In genomic region chr1:25569599-25570458, GRCh38 we compare ENCODE assay signal across 10 cellular contexts. TPM values are rescaled to one million over a fixed set of nuclear protein-coding genes. Genes with fewer than 3 reads are reported as not detected.
DNase-seq lines count a peak whose midpoint lies in the region; ATAC-seq and TF ChIP-seq lines count a peak whose summit lies in the region.
"Had no signal": no experiment of that assay in that cellular context is flagged by ENCODE, and none has a peak within 500 bp of the region (broad histone marks: within the 10 kb centered on the region; RNA-seq: fewer than 3 reads in every experiment).

No MANE protein-coding gene starts in this region.

- H3K4me3 ChIP-seq in BLaER1 treated with 17β-estradiol and CSF1 and Interleukin-3, amounts not matched to agents 10 nM and 100 nM = no peak overlapping the region
- H3K4me3 ChIP-seq in IMR-90 (ENCODE audit: insufficient read depth, low read depth, low read length) = no peak overlapping the region
- H3K4me3 ChIP-seq in mucosa of descending colon = no peak overlapping the region
- H3K4me3 ChIP-seq in H7 (ENCODE audit: insufficient read depth, low read depth, low read length) = no peak overlapping the region
- no peak overlapping the region for H3K4me3 ChIP-seq in aorta (ENCODE audit: low read length in 2 of 2)

- H3K79me1 ChIP-seq in IMR-90 (ENCODE audit: low read depth in 1 of 2, low read length in 2 of 2) = peaks cover 0 to 9% of the 10 kb centered on the region in 2 experiments; a peak in 2 of 4 replicates

- no peak overlapping the region for H3K9ac ChIP-seq in BLaER1 treated with 17β-estradiol and CSF1 and Interleukin-3, amounts not matched to agents 10 nM and 100 nM
- H3K9ac ChIP-seq in IMR-90 (ENCODE audit: low read depth, low read length) = no peak overlapping the region

- peak overlapping the region in 7 of 11 experiments; percentile 9 to 69 (median 44); a peak in 6 of 22 replicates for H3K4me2 ChIP-seq in BLaER1 treated with 17β-estradiol and CSF1 and Interleukin-3, amounts not matched to agents 10 nM and 100 nM
- no peak overlapping the region for H3K4me2 ChIP-seq in IMR-90 (ENCODE audit: low read depth, low read length)

- H3K36me3 Mint-ChIP-seq in brain = no peaks in the 10 kb centered on the region

- peak overlapping the region; percentile 83 for H2BK20ac ChIP-seq in IMR-90 (ENCODE audit: low read depth, low read length)

- H2AFZ ChIP-seq in IMR-90 (replicated peaks; ENCODE audit: low read length, poor library complexity) = no peak overlapping the region

- peak overlapping the region; percentile 60 for H4K5ac ChIP-seq in IMR-90 (ENCODE audit: low read depth, low read length)

- no peaks in the 10 kb centered on the region for H3K36me3 ChIP-seq in BLaER1 treated with 17β-estradiol and CSF1 and Interleukin-3, amounts not matched to agents 10 nM and 100 nM
- H3K36me3 ChIP-seq in IMR-90 (ENCODE audit: control insufficient read depth, insufficient read depth, low read length) (peaks cover under 1% of the 10 kb centered on the region; the same call in 1 of the 2 replicates), mucosa of descending colon (ENCODE audit: low read depth) (no peaks in the 10 kb centered on the region), H7 (replicated peaks; ENCODE audit: control insufficient read depth, insufficient read depth, low read length) (no peaks in the 10 kb centered on the region), aorta (ENCODE audit: control insufficient read depth in 1 of 2, insufficient read depth in 2 of 2, low read length in 1 of 2) (no peaks in the 10 kb centered on the region)

- POLR2A ChIA-PET in IMR-90 (lab: Charles Lee; ENCODE audit: unreplicated experiment) = no interaction called here

- no peaks in the 10 kb centered on the region for H3K27me3 ChIP-seq in BLaER1 treated with 17β-estradiol and CSF1 and Interleukin-3, amounts not matched to agents 10 nM and 100 nM
- H3K27me3 ChIP-seq in IMR-90 (ENCODE audit: control insufficient read depth, insufficient read depth, low read length) (no peaks in the 10 kb centered on the region), H7 (ENCODE audit: control insufficient read depth, insufficient read depth, low read length) (no peaks in the 10 kb centered on the region), aorta (ENCODE audit: control insufficient read depth in 1 of 2, insufficient read depth in 2 of 2, low read length in 1 of 2) (no peaks in the 10 kb centered on the region)

- peak overlapping the region; percentile 99 for H2AK5ac ChIP-seq in IMR-90 (ENCODE audit: low read depth, low read length)

- peak overlapping the region; percentile 84 for H4K91ac ChIP-seq in IMR-90 (ENCODE audit: insufficient read depth, low read depth, low read length)

- H2BK120ac ChIP-seq in IMR-90 (ENCODE audit: low read depth, low read length) = peak overlapping the region; percentile 91; the same call in 1 of the 2 replicates

- H3K9me1 ChIP-seq in IMR-90 (ENCODE audit: insufficient read depth, low read length) = peaks cover 14% of the 10 kb centered on the region

- dilution Hi-C loops in IMR-90 (cut with HindIII; ENCODE audit: low sequenced_read_pairs, unreplicated experiment) = no loop called here

- H3K9me3 Mint-ChIP-seq in brain = peaks cover 0 to 8% (median 0%) of the 10 kb centered on the region in 5 experiments

- H2AK9ac ChIP-seq in IMR-90 (replicated peaks; ENCODE audit: low read depth, low read length, poor library complexity) = peak overlapping the region; percentile 50

- H3K56ac ChIP-seq in IMR-90 (ENCODE audit: extremely low read depth, insufficient read depth, low read length) = no peak overlapping the region

- 92% methylated on average over 6 of the region's 18 CpGs; no CpG with 5 or more reads in 1 of the 2 experiments for WGBS in IMR-90 (ENCODE audit: extremely low coverage in 2 of 2, insufficient read length in 1 of 2), 2 experiments
- WGBS in aorta, 2 donors = 89 to 90% methylated on average over 18 of the region's 18 CpGs

- peak overlapping the region; percentile 82 for H3K14ac ChIP-seq in IMR-90 (replicated peaks; ENCODE audit: low read depth, low read length)

- H3K27me3 Mint-ChIP-seq in brain = peaks cover 3% of the 10 kb centered on the region

- BruUV-seq in IMR-90 (replicated peaks; lab: Mats Ljungman, UMichigan) = no TSS peak

- no peak for TF ChIP-seq POLR2A in IMR-90 (IDR thresholded peaks at IDR 0.05; ENCODE audit: low read depth, low read length)

- no peak overlapping the region for H3K4me3 Mint-ChIP-seq in brain

- no peak overlapping the region for H3K23ac ChIP-seq in IMR-90 (ENCODE audit: low read depth, low read length)

- H4K8ac ChIP-seq in IMR-90 (ENCODE audit: low read depth in 2 of 2, low read length in 2 of 2) = peak overlapping the region; percentile 81 to 86; a peak in 3 of 4 replicates

- peak overlapping the region; percentile 87; the same call in 2 of the 3 replicates for H2BK15ac ChIP-seq in IMR-90 (ENCODE audit: low read depth, low read length)

- H3K9me3 ChIP-seq in BLaER1 treated with 17β-estradiol and CSF1 and Interleukin-3, amounts not matched to agents 10 nM and 100 nM (replicated peaks in 1 of 11) = no peaks in the 10 kb centered on the region
- H3K9me3 ChIP-seq in IMR-90 (ENCODE audit: control insufficient read depth, insufficient read depth, low read length) (no peaks in the 10 kb centered on the region), mucosa of descending colon (no peaks in the 10 kb centered on the region), aorta (ENCODE audit: control insufficient read depth, low read length) (no peaks in the 10 kb centered on the region)

- in situ Hi-C loops in IMR-90 (cut with MboI; ENCODE audit: low sequenced_read_pairs) = no loop called here

- H3K18ac ChIP-seq in IMR-90 (ENCODE audit: low read depth, low read length) = peak overlapping the region; percentile 77

- peak overlapping the region; percentile 95 for H3K4ac ChIP-seq in IMR-90 (ENCODE audit: low read depth, low read length)

- H3K4me1 Mint-ChIP-seq in brain = peaks cover 73% of the 10 kb centered on the region

- intact Hi-C loops in IMR-90 (cut with micrococcal nuclease) = no loop called here
- intact Hi-C loops in mucosa of descending colon (cut with DNase I, micrococcal nuclease) = no loop called here
- intact Hi-C loops in aorta (cut with DNase I) = no loop called here

- ATAC-seq in IMR-90 (ENCODE audit: low read depth) (no peak), mucosa of descending colon (peak; percentile 7), aorta (ENCODE audit: low FRiP score) (no peak)

- TF ChIP-seq CTCF in IMR-90 (conservative IDR thresholded peaks at IDR 0.05; ENCODE audit: low read depth, low read length) (no peak), brain (conservative IDR thresholded peaks at IDR 0.05) (no peak), mucosa of descending colon (IDR thresholded peaks at IDR 0.05) (no peak)

- H3K27ac ChIP-seq in BLaER1 treated with 17β-estradiol and CSF1 and Interleukin-3, amounts not matched to agents 10 nM and 100 nM = no peak overlapping the region
- H3K27ac ChIP-seq in IMR-90 (ENCODE audit: insufficient read depth, low read length) (peak overlapping the region; percentile 74; the same call in 1 of the 2 replicates), aorta (ENCODE audit: low read depth in 1 of 2, low read length in 2 of 2) (peak overlapping the region in 1 of 2 donors; percentile 54)

- DNase-seq in IMR-90 = no peak
- DNase-seq in mucosa of descending colon = no peak
- DNase-seq in activated CD4-positive, alpha-beta T cell treated with anti-CD3 and anti-CD28 coated beads for 1 hour = no peak
- no peak for DNase-seq in H7
- DNase-seq in NCI-H128 (lab: John Stamatoyannopoulos, UW; ENCODE audit: unreplicated experiment) = no peak
- DNase-seq in aorta = no peak
- DNase-seq: activated CD4-positive, alpha-beta T cell treated with anti-CD3 and anti-CD28 coated beads, Interleukin-2, amount 50 U/mL, for 1 hour; SIG-M5 had no signal

- CTCF ChIA-PET in IMR-90 (lab: Yijun Ruan, JAX) = no interaction called here

- H2BK5ac ChIP-seq in IMR-90 (ENCODE audit: low read depth, low read length, poor library complexity, severe bottlenecking) = peak overlapping the region; percentile 83

- H3K27ac Mint-ChIP-seq in brain = peak overlapping the region; percentile 38 to 88 (median 72)

- H3K4me1 ChIP-seq in BLaER1 treated with 17β-estradiol and CSF1 and Interleukin-3, amounts not matched to agents 10 nM and 100 nM = peaks cover 19 to 54% (median 47%) of the 10 kb centered on the region in 10 experiments
- H3K4me1 ChIP-seq in IMR-90 (ENCODE audit: control insufficient read depth, insufficient read depth, low read length) (peaks cover 41% of the 10 kb centered on the region), mucosa of descending colon (ENCODE audit: low read depth) (peaks cover 8% of the 10 kb centered on the region), aorta (ENCODE audit: control insufficient read depth in 1 of 2, insufficient read depth in 2 of 2, low read length in 2 of 2) (peaks cover 0 to 1% of the 10 kb centered on the region in 2 donors)

- no peak for TF ChIP-seq RAD21 in IMR-90 (IDR thresholded peaks at IDR 0.05; ENCODE audit: low read length)

- peaks cover 0 to 26% (median 0%) of the 10 kb centered on the region in 11 experiments; a peak in 4 of 22 replicates for H4K20me1 ChIP-seq in BLaER1 treated with 17β-estradiol and CSF1 and Interleukin-3, amounts not matched to agents 10 nM and 100 nM
- H4K20me1 ChIP-seq in IMR-90 (ENCODE audit: insufficient read depth, low read length) = no peaks in the 10 kb centered on the region

TF ChIP-seq in IMR-90, 13 proteins besides CTCF, POLR2A, EP300 and RAD21 (continues in another document):
- TF ChIP-seq RCOR1 (IDR thresholded peaks at IDR 0.05; ENCODE audit: insufficient replicate concordance, low read length) (no peak), NFE2L2 (IDR thresholded peaks at IDR 0.05; ENCODE audit: low read depth, low read length) (no peak), FOS (IDR thresholded peaks at IDR 0.05; ENCODE audit: low read depth, low read length) (no peak), RFX5 (IDR thresholded peaks at IDR 0.05; ENCODE audit: low read depth, low read length) (no peak)

RNA-seq across cellular contexts. Expression of gene LDLRAP1, which starts 26.4 kb away (rescaled TPM):
- total RNA-seq in IMR-90 (2012; rRNA removed) (3.6 and 4.5 TPM in 2 replicates), mucosa of descending colon (10 to 100 TPM; 31.0 to 43.5 (median 37.0) TPM), aorta (10 to 100 TPM; 25.6 to 34.7 TPM)
- polyA plus RNA-seq in IMR-90 (2012; rRNA removed) (13.5 and 14.4 TPM in 2 replicates), brain (ENCODE audit: insufficient read depth, low read depth, low replicate concordance) (11.4 TPM), aorta (10 to 100 TPM; 17.5 to 33.9 TPM)
- polyA plus RNA-seq in IMR-90 (2012; cell fraction: cytosol; rRNA removed) = 9.9 and 15.1 TPM in 2 replicates
- polyA plus RNA-seq in IMR-90 (2012; cell fraction: nucleus; rRNA removed; ENCODE audit: low replicate concordance) = 19.7 and 24.6 TPM in 2 replicates
- 47.0 and 47.9 TPM in 2 replicates for total RNA-seq in H7 (2014; rRNA removed; shearing (Covaris generic))

RNA-seq across cellular contexts. Expression of gene MAN1C1, which starts 46.8 kb away (rescaled TPM):
- total RNA-seq in IMR-90 (2012; rRNA removed) (2.5 and 3.2 TPM in 2 replicates), mucosa of descending colon (10 to 100 TPM in 1 of 3 donors, 1 to 10 TPM in 2; 2.5 to 22.0 (median 6.1) TPM), aorta (10 to 100 TPM; 13.5 to 32.2 TPM)
- polyA plus RNA-seq in IMR-90 (2012; rRNA removed) (9.6 and 11.3 TPM in 2 replicates), brain (ENCODE audit: insufficient read depth, low read depth, low replicate concordance) (56.4 TPM), aorta (10 to 100 TPM in 1 of 2 donors, 1 to 10 TPM in 1; 2.8 to 15.5 TPM)
- 9.4 and 14.0 TPM in 2 replicates for polyA plus RNA-seq in IMR-90 (2012; cell fraction: cytosol; rRNA removed)
- 9.7 and 11.2 TPM in 2 replicates for polyA plus RNA-seq in IMR-90 (2012; cell fraction: nucleus; rRNA removed; ENCODE audit: low replicate concordance)
- total RNA-seq in H7 (2014; rRNA removed; shearing (Covaris generic)) = 19.5 and 25.6 TPM in 2 replicates
